Comparison of ENCODE assay signal across 28 cellular contexts in the genomic region with DNA sequence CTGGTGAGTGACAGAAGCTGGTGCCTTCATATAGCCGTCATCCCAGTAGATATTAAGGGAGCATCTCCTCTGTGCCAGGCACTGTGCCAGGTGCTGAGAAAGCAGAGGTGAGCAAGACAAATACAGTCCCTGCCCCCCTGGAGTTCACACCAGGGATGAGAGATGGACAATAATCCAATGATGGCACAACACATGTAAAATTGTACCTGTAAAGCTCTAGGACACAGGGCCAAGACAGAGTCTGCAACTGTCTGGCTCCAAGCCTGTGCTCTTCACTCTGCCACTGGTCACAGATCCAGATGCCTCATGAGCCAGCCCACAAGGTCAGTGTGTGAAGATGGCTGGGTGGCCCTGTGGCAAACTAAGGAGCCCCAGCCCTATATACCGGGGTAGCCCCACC.
"Had no signal": no experiment of that assay in that cellular context is flagged by ENCODE, and none has a peak within 500 bp of the region (broad histone marks: within the 10 kb centered on the region; RNA-seq: fewer than 3 reads in every experiment).

No MANE protein-coding gene starts in this region.

- H3K27ac ChIP-seq: coronary artery, dorsolateral prefrontal cortex, epithelial cell of prostate, gastrocnemius medialis, heart right ventricle, left lung, lower lobe of right lung had no signal

- DNase-seq: dermis blood vessel endothelial cell; dorsolateral prefrontal cortex; effector CD8-positive, alpha-beta T cell; effector memory CD8-positive, alpha-beta T cell; endodermal cell; erythroblast; esophagus squamous epithelium; foreskin fibroblast; foreskin melanocyte; gastrocnemius medialis; glutamatergic neuron; head of caudate nucleus; heart right ventricle; hippocampal formation; left cardiac atrium; left lung; left ventricle myocardium superior; lower lobe of right lung; mesenchymal stem cell; mucosa of descending colon; naive B cell had no signal

- H3K9me3 ChIP-seq: mucosa of descending colon had no signal

- H3K4me3 ChIP-seq: coronary artery, dorsolateral prefrontal cortex, esophagus squamous epithelium, gastrocnemius medialis, heart right ventricle, left lung, lower lobe of right lung, mucosa of descending colon had no signal

- H3K4me1 ChIP-seq: gastrocnemius medialis had no signal

- H3K27me3 ChIP-seq: esophagus squamous epithelium, gastrocnemius medialis had no signal

- ATAC-seq: effector memory CD8-positive, alpha-beta T cell; esophagus mucosa; gastrocnemius medialis; heart right ventricle; left cardiac atrium; left lung; left ventricle myocardium superior; lower lobe of right lung; mucosa of descending colon had no signal

- FAIRE-seq: colon, endometrium, islet of Langerhans, keratinocyte had no signal

- H3K36me3 ChIP-seq: gastrocnemius medialis, heart right ventricle, left lung, lower lobe of right lung had no signal
